ENCODE assay signal across 11 cellular contexts in the genomic region with DNA sequence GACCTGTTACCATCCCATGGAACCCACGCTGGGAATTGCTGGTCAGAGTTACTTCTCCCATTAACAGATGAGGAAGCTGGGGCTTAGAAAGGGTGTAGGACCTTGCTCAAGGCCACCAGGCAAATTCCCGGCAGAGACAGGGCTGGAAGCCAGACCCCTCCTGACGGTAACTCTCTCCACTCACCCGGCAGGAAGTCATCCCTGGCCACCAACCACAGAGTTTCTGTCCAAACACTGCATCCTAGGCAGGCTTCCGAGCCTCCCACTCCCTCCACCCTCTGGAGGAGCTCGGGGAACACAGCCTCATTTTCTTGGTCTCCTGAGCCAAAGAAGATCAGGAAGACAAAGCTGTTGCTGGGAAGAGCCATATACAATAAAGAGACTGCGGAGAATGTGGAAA. TPM values are rescaled to one million over a fixed set of nuclear protein-coding genes. Genes with fewer than 3 reads are reported as not detected.
A peak's percentile ranks its signal among the peaks of the same experiment; 100 is the strongest.
DNase-seq lines count a peak whose midpoint lies in the region; ATAC-seq and TF ChIP-seq lines count a peak whose summit lies in the region.
"Had no signal": no experiment of that assay in that cellular context is flagged by ENCODE, and none has a peak within 500 bp of the region (broad histone marks: within the 10 kb centered on the region; RNA-seq: fewer than 3 reads in every experiment).

No MANE protein-coding gene starts in this region.

- no peak overlapping the region for H3K56ac ChIP-seq in IMR-90 (ENCODE audit: extremely low read depth, insufficient read depth, low read length)
- H3K56ac ChIP-seq in mesendoderm (ENCODE audit: low read length), result no peak overlapping the region

- H2AK9ac ChIP-seq in IMR-90 (replicated peaks; ENCODE audit: low read depth, low read length, poor library complexity), result no peak overlapping the region

- CTCF ChIA-PET in IMR-90 (lab: Yijun Ruan, JAX), result interaction anchor here (0.8 to 2.8 kb wide), 3 partner anchors 9 to 17 kb away, joined by 3 to 16 read pairs (median 3); no protein-coding TSS in a partner anchor

- H4K20me1 ChIP-seq in IMR-90 (ENCODE audit: insufficient read depth, low read length), result 0 out of 2 replicates have a peak, but pooled peaks cover 7% of the 10 kb centered on the region

- peak overlapping the region; percentile 41 for H3K14ac ChIP-seq in IMR-90 (replicated peaks; ENCODE audit: low read depth, low read length)

- H3K36me3 ChIP-seq in IMR-90 (ENCODE audit: control insufficient read depth, insufficient read depth, low read length) (no peaks in the 10 kb centered on the region), mesendoderm (ENCODE audit: control insufficient read depth, insufficient read depth, low read length) (no peaks in the 10 kb centered on the region), transverse colon (peaks cover 0 to 8% (median 0%) of the 10 kb centered on the region in 4 donors)

- 0 out of 3 replicates have a peak overlapping the region, but pooled peaks have one; percentile 0 for H2BK15ac ChIP-seq in IMR-90 (ENCODE audit: low read depth, low read length)
- H2BK15ac ChIP-seq in mesendoderm (replicated peaks; ENCODE audit: low read depth), result no peak overlapping the region

- no peak for TF ChIP-seq POLR2A in IMR-90 (IDR thresholded peaks at IDR 0.05; ENCODE audit: low read depth, low read length)
- no peak for TF ChIP-seq POLR2A in transverse colon (IDR thresholded peaks at IDR 0.05)

- peaks cover 0 to 15% of the 10 kb centered on the region in 2 experiments; a peak in 2 of 4 replicates for H3K79me1 ChIP-seq in IMR-90 (ENCODE audit: low read depth in 1 of 2, low read length in 2 of 2)
- H3K79me1 ChIP-seq in mesendoderm (ENCODE audit: low read length), result no peaks in the 10 kb centered on the region

- in situ Hi-C loops in IMR-90 (cut with MboI; ENCODE audit: low sequenced_read_pairs) (no loop called here), transverse colon (cut with MboI; ENCODE audit: low pct_ligation_motif_present in 1 of 4, low pct_unique_long_range_greater_than_20kb in 1 of 4, low sequenced_read_pairs in 3 of 4) (no loop called here)

- H3K4me3 ChIP-seq in IMR-90 (ENCODE audit: insufficient read depth, low read depth, low read length), result no peak overlapping the region
- no peak overlapping the region for H3K4me3 ChIP-seq in mesendoderm (ENCODE audit: low read length)
- H3K4me3 ChIP-seq in transverse colon, result no peak overlapping the region

- no peaks in the 10 kb centered on the region for H3K9me3 ChIP-seq in IMR-90 (ENCODE audit: control insufficient read depth, insufficient read depth, low read length)
- H3K9me3 ChIP-seq in transverse colon, result no peaks in the 10 kb centered on the region

- H3K4ac ChIP-seq in IMR-90 (ENCODE audit: low read depth, low read length) (peak overlapping the region; percentile 47), mesendoderm (ENCODE audit: low read depth, low read length) (no peak overlapping the region)

- H3K9ac ChIP-seq in IMR-90 (ENCODE audit: low read depth, low read length), result no peak overlapping the region
- H3K9ac ChIP-seq in mesendoderm (ENCODE audit: low read length), result no peak overlapping the region

- POLR2A ChIA-PET in IMR-90 (lab: Charles Lee; ENCODE audit: unreplicated experiment), result interaction anchor here (0.7 to 1.4 kb wide), 3 partner anchors 9 to 947 kb away, joined by 3 to 19 read pairs (median 4); partner anchors contain the start of gene HNRNPR

- H2BK5ac ChIP-seq in IMR-90 (ENCODE audit: low read depth, low read length, poor library complexity, severe bottlenecking), result peak overlapping the region; percentile 35
- no peak overlapping the region for H2BK5ac ChIP-seq in mesendoderm (ENCODE audit: low read length)

- H3K79me2 ChIP-seq in mesendoderm (ENCODE audit: control insufficient read depth, insufficient read depth, low read length), result no peaks in the 10 kb centered on the region

- H3K9me1 ChIP-seq in IMR-90 (ENCODE audit: insufficient read depth, low read length), result peaks cover 27% of the 10 kb centered on the region

- H2BK20ac ChIP-seq in IMR-90 (ENCODE audit: low read depth, low read length), result peak overlapping the region; percentile 48; the same call in 1 of the 2 replicates

- H4K5ac ChIP-seq in IMR-90 (ENCODE audit: low read depth, low read length), result no peak overlapping the region
- no peak overlapping the region for H4K5ac ChIP-seq in mesendoderm (ENCODE audit: low read length)

- H3K4me1 ChIP-seq in IMR-90 (ENCODE audit: control insufficient read depth, insufficient read depth, low read length) (peaks cover 17% of the 10 kb centered on the region), mesendoderm (ENCODE audit: control insufficient read depth, low read depth, low read length) (peaks cover 2% of the 10 kb centered on the region), transverse colon (peaks cover 0 to 26% (median 18%) of the 10 kb centered on the region in 4 donors)

- TF ChIP-seq CTCF in IMR-90 (conservative IDR thresholded peaks at IDR 0.05; ENCODE audit: low read depth, low read length) (no peak), transverse colon (IDR thresholded peaks at IDR 0.05) (no peak)

- H4K91ac ChIP-seq in IMR-90 (ENCODE audit: insufficient read depth, low read depth, low read length), result peak overlapping the region; percentile 33; the same call in 1 of the 2 replicates

- H3K23ac ChIP-seq in IMR-90 (ENCODE audit: low read depth, low read length) (peak overlapping the region; percentile 26), mesendoderm (ENCODE audit: low read length) (no peak overlapping the region)

- intact Hi-C loops in IMR-90 (cut with micrococcal nuclease), result no loop called here
- intact Hi-C loops in transverse colon (cut with DNase I; ENCODE audit: low total_unique reads), result no loop called here

- H3K27ac ChIP-seq in IMR-90 (ENCODE audit: insufficient read depth, low read length), result peak overlapping the region; percentile 68; the same call in 1 of the 2 replicates
- peak overlapping the region; percentile 20 for H3K27ac ChIP-seq in mesendoderm (ENCODE audit: low read depth, low read length)
- H3K27ac ChIP-seq in transverse colon, result peak overlapping the region; percentile 73 to 86 (median 79)

- no peak for TF ChIP-seq EP300 in transverse colon (IDR thresholded peaks at IDR 0.05; ENCODE audit: low read depth)

- DNase-seq in IMR-90 (peak; percentile 69), epidermal melanocyte (ENCODE audit: insufficient read length, low spot score) (peak; percentile 58), mesendoderm (peak; percentile 80), transverse colon (peak; percentile 70), inferior parietal cortex (ENCODE audit: extremely low spot score) (no peak)
- DNase-seq in activated CD4-positive, alpha-beta T cell treated with anti-CD3 and anti-CD28 coated beads, Interleukin-2, amount 50 U/mL, for 48 hours, result no peak
- DNase-seq: activated naive CD8-positive, alpha-beta T cell treated with anti-CD3 and anti-CD28 coated beads for 36 hours; naive B cell had no signal

- H3K4me2 ChIP-seq in IMR-90 (ENCODE audit: low read depth, low read length) (peak overlapping the region; percentile 14), mesendoderm (ENCODE audit: low read length) (no peak overlapping the region)

- H4K8ac ChIP-seq in IMR-90 (ENCODE audit: low read depth in 2 of 2, low read length in 2 of 2), result peak overlapping the region in 1 of 2 experiments; percentile 68; a peak in 3 of 4 replicates
- H4K8ac ChIP-seq in mesendoderm (ENCODE audit: low read depth, low read length), result no peak overlapping the region

- H2AK5ac ChIP-seq in IMR-90 (ENCODE audit: low read depth, low read length) (no peak overlapping the region), mesendoderm (ENCODE audit: low read length) (no peak overlapping the region)

- peak; percentile 85 for ATAC-seq in IMR-90 (ENCODE audit: low read depth)
- no peak for ATAC-seq in HG02759 (IDR thresholded peaks at IDR 0.05; ENCODE audit: unreplicated experiment)
- no peak for ATAC-seq in HG02885 (IDR thresholded peaks at IDR 0.05; ENCODE audit: poor library complexity, unreplicated experiment)
- ATAC-seq: Panc1 had no signal

- BruUV-seq in IMR-90 (replicated peaks; lab: Mats Ljungman, UMichigan), result no TSS peak

- no peak overlapping the region for H3K18ac ChIP-seq in IMR-90 (ENCODE audit: low read depth, low read length)
- no peak overlapping the region for H3K18ac ChIP-seq in mesendoderm (ENCODE audit: low read length)

- dilution Hi-C loops in IMR-90 (cut with HindIII; ENCODE audit: low sequenced_read_pairs, unreplicated experiment), result no loop called here

- H2AFZ ChIP-seq in IMR-90 (replicated peaks; ENCODE audit: low read length, poor library complexity), result peak overlapping the region; percentile 71

- no peaks in the 10 kb centered on the region for H3K27me3 ChIP-seq in IMR-90 (ENCODE audit: control insufficient read depth, insufficient read depth, low read length)
- H3K27me3 ChIP-seq in mesendoderm (ENCODE audit: insufficient read depth, low read length, poor library complexity), result no peaks in the 10 kb centered on the region
- H3K27me3 ChIP-seq in transverse colon, result no peaks in the 10 kb centered on the region

- whole genome bisulfite sequencing in IMR-90 (ENCODE audit: extremely low coverage in 2 of 2, insufficient read length in 1 of 2), 2 experiments, result 14% methylated on average over 1 of the region's 7 CpGs; no CpG with 5 or more reads in 1 of the 2 experiments
- no CpG with 5 or more reads among the region's 7 CpGs for WGBS in mesendoderm (ENCODE audit: extremely low coverage, insufficient coverage, low lambda C conversion rate)
- 45 to 62% methylated on average over 3 to 7 of the region's 7 CpGs for WGBS in transverse colon (ENCODE audit: low coverage in 1 of 2), 2 donors

- H2BK120ac ChIP-seq in IMR-90 (ENCODE audit: low read depth, low read length) (peak overlapping the region; percentile 70), mesendoderm (ENCODE audit: low read depth, low read length) (no peak overlapping the region)

- peak; percentile 15 for TF ChIP-seq RAD21 in IMR-90 (IDR thresholded peaks at IDR 0.05; ENCODE audit: low read length)

RNA-seq across cellular contexts. Expression of gene ZNF436, which starts 25.0 kb away (rescaled TPM):
- total RNA-seq in IMR-90 (2012; rRNA removed) (14.3 and 15.8 TPM in 2 replicates), transverse colon (100 to 1,000 TPM in 1 of 4 donors, 10 to 100 TPM in 3; 12.5 to 125 (median 12.9) TPM)
- 3.7 and 5.3 TPM in 2 replicates for polyA plus RNA-seq in IMR-90 (2012; rRNA removed)
- 1.0 and 1.7 TPM in 2 replicates for polyA plus RNA-seq in IMR-90 (2012; cell fraction: cytosol; rRNA removed)
- 1.1 and 6.8 TPM in 2 replicates for polyA plus RNA-seq in IMR-90 (2012; cell fraction: nucleus; rRNA removed; ENCODE audit: low replicate concordance)
- polyA plus RNA-seq in mesendoderm (2013, experiment 1 of 2), result 1.5 TPM
- polyA plus RNA-seq in mesendoderm (2013, experiment 2 of 2), result 1.5 TPM

RNA-seq across cellular contexts. Expression of gene TCEA3, which starts 29.9 kb away (rescaled TPM):
- total RNA-seq in IMR-90 (2012; rRNA removed), result 3.0 and 3.3 TPM in 2 replicates
- 5.4 and 6.3 TPM in 2 replicates for polyA plus RNA-seq in IMR-90 (2012; rRNA removed)
- polyA plus RNA-seq in IMR-90 (2012; cell fraction: cytosol; rRNA removed), result 3.4 and 5.3 TPM in 2 replicates
- 6.6 and 11.2 TPM in 2 replicates for polyA plus RNA-seq in IMR-90 (2012; cell fraction: nucleus; rRNA removed; ENCODE audit: low replicate concordance)
- 0.17 TPM for polyA plus RNA-seq in mesendoderm (2013, experiment 1 of 2)
- 0.17 TPM for polyA plus RNA-seq in mesendoderm (2013, experiment 2 of 2)
- total RNA-seq in transverse colon, result 100 to 1,000 TPM; 137 to 761 (median 198) TPM

RNA-seq across cellular contexts. Expression of gene HNRNPR, which starts 50.6 kb away (rescaled TPM):
- total RNA-seq in IMR-90 (2012; rRNA removed), result 99.7 and 152 TPM in 2 replicates
- polyA plus RNA-seq in IMR-90 (2012; rRNA removed), result 107 and 111 TPM in 2 replicates
- polyA plus RNA-seq in IMR-90 (2012; cell fraction: cytosol; rRNA removed), result 30.2 and 57.0 TPM in 2 replicates
- 14.3 and 62.0 TPM in 2 replicates for polyA plus RNA-seq in IMR-90 (2012; cell fraction: nucleus; rRNA removed; ENCODE audit: low replicate concordance)
- polyA plus RNA-seq in mesendoderm (2013, experiment 1 of 2), result 205 TPM
- polyA plus RNA-seq in mesendoderm (2013, experiment 2 of 2), result 197 TPM
- total RNA-seq in transverse colon, result 100 to 1,000 TPM in 1 of 4 donors, 10 to 100 TPM in 3; 13.5 to 120 (median 60.8) TPM

Comparison
In these comparisons a context has a peak if more than half of its experiments do, and no peak if none do; other contexts are left out.
1. DNase-seq: peak in IMR-90 (single experiment), epidermal melanocyte (single experiment), mesendoderm (single experiment) and transverse colon (single experiment); none in inferior parietal cortex (single experiment) and activated CD4-positive, alpha-beta T cell treated with anti-CD3 and anti-CD28 coated beads, Interleukin-2, amount 50 U/mL, for 48 hours (0 of 2).
2. H3K27ac ChIP-seq: peak in every context shown above with its lines; median percentile 79 in transverse colon; 68 in IMR-90; 20 in mesendoderm.
3. RNA of gene TCEA3, which starts 29.9 kb away (total RNA-seq): 137 to 761 TPM in transverse colon; 3.0 to 3.3 TPM in IMR-90; every median in the first group is over 10 times any median in the second.